ENCODE assay signal across 22 cellular contexts in the genomic region with DNA sequence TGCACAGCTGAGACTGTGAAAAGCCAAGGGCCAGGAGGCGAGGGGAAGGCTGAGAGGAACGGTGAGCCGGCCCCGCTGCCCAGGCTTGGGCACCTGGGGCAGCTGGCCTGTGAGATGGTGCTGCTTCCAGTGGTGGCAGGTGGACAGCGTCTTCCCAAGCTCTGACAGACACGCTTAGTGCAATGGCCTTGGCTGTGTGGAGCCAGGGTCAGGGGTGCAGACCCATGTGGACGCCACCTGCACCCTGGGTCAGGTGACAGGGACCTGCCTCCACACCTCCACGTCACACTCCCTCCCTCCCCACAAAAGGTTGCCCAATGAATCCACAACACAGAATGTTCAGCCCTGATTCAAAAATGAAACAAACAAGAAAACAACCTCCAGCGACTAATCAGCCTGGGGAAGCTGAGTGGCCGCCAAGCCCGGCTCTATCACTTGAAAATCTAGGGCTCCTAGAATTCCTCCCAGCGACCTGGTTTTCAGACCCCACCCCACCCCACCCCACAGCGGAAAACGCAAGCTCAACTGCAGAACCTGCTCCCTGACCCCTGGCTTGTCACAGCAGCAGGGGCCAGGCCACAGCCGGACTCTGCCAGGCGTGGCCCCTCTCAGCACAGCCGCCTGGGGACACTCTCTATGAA. TPM values are rescaled to one million over a fixed set of nuclear protein-coding genes. Genes with fewer than 3 reads are reported as not detected.
DNase-seq lines count a peak whose midpoint lies in the region; ATAC-seq, FAIRE-seq and TF ChIP-seq lines count a peak whose summit lies in the region.
"Had no signal": no experiment of that assay in that cellular context is flagged by ENCODE, and none has a peak within 500 bp of the region (broad histone marks: within the 10 kb centered on the region; RNA-seq: fewer than 3 reads in every experiment).

No MANE protein-coding gene starts in this region.

- H3K36me3 ChIP-seq in heart right ventricle (no peaks in the 10 kb centered on the region), hepatocyte (replicated peaks; ENCODE audit: insufficient read depth, low read depth) (no peaks in the 10 kb centered on the region), pancreas (no peaks in the 10 kb centered on the region)
- H3K36me3 ChIP-seq: adrenal gland had no signal

- TF ChIP-seq CTCF in heart right ventricle (IDR thresholded peaks at IDR 0.05) (no peak), hepatocyte (IDR thresholded peaks at IDR 0.05; ENCODE audit: poor library complexity) (no peak), pancreas (IDR thresholded peaks at IDR 0.05) (no peak)

- H3K27ac ChIP-seq in heart right ventricle (no peak overlapping the region), hepatocyte (peak overlapping the region; percentile 86), pancreas (peak overlapping the region in 3 of 4 donors; percentile 26 to 36 (median 33))
- H3K27ac ChIP-seq: coronary artery, SK-N-MC, VCaP had no signal

- DNase-seq in heart right ventricle (no peak), cardiac septum (ENCODE audit: low spot score) (no peak), hepatocyte (ENCODE audit: low spot score) (peak; percentile 54), pancreas (peak; percentile 35 to 75 (median 58)), DMS153 treated with DMSO at 0.1 percent for 48 hours (lab: John Stamatoyannopoulos, UW; ENCODE audit: unreplicated experiment) (no peak)
- DNase-seq in activated CD4-positive, CD25-positive, alpha-beta regulatory T cell treated with anti-CD3 and anti-CD28 coated beads, Interleukin-2, amount 50 U/mL, for 72 hours = no peak
- DNase-seq: activated CD4-positive, alpha-beta T cell treated with anti-CD3 and anti-CD28 coated beads, Interleukin-2, amount 10 ng/mL, durations not matched to agents 24 days and 14 days; activated T-cell treated with anti-CD3 and anti-CD28 coated beads, Interleukin-2, amount 50 U/mL, for 4 hours; adrenal gland; DMS79; GF-D8; midbrain; NCI-H526; stimulated activated CD4-positive, alpha-beta T cell treated with anti-CD3 and anti-CD28 coated beads, Interleukin-2, amount 100 ng/mL, for 24 hours; T-helper 17 cell had no signal

- H4K20me1 ChIP-seq in hepatocyte (ENCODE audit: insufficient read depth, poor library complexity, severe bottlenecking) = no peaks in the 10 kb centered on the region

- no peak overlapping the region for H2AFZ ChIP-seq in hepatocyte
- H2AFZ ChIP-seq: GM23338 had no signal

- no peak for FAIRE-seq in pancreas (lab: Jason Lieb, UNC)
- FAIRE-seq: endometrium had no signal

- H3K4me1 ChIP-seq in heart right ventricle = peaks cover 0 to 43% (median 22%) of the 10 kb centered on the region in 9 donors
- peaks cover 27% of the 10 kb centered on the region for H3K4me1 ChIP-seq in hepatocyte (ENCODE audit: insufficient read depth)
- H3K4me1 ChIP-seq in pancreas = peaks cover 29 to 54% (median 36%) of the 10 kb centered on the region in 3 donors

- no peaks in the 10 kb centered on the region for H3K79me2 ChIP-seq in hepatocyte

- H3K9me3 ChIP-seq in heart right ventricle (no peaks in the 10 kb centered on the region), hepatocyte (ENCODE audit: low read depth) (no peaks in the 10 kb centered on the region), pancreas (no peaks in the 10 kb centered on the region)
- H3K9me3 ChIP-seq: adrenal gland had no signal

- no peaks in the 10 kb centered on the region for H3K27me3 ChIP-seq in heart right ventricle
- H3K27me3 ChIP-seq in hepatocyte = no peaks in the 10 kb centered on the region
- no peaks in the 10 kb centered on the region for H3K27me3 ChIP-seq in pancreas
- H3K27me3 ChIP-seq: adrenal gland had no signal

- H3K4me3 ChIP-seq in heart right ventricle = no peak overlapping the region
- no peak overlapping the region for H3K4me3 ChIP-seq in hepatocyte
- H3K4me3 ChIP-seq in pancreas = no peak overlapping the region
- H3K4me3 ChIP-seq: adrenal gland, coronary artery, GM23338, SK-N-MC had no signal

- peak overlapping the region; percentile 55 for H3K4me2 ChIP-seq in hepatocyte
- H3K4me2 ChIP-seq: GM23338 had no signal

- no peaks in the 10 kb centered on the region for H3K9me2 ChIP-seq in hepatocyte (replicated peaks; ENCODE audit: insufficient read depth)

- WGBS in heart right ventricle, 2 donors = 70 to 76% methylated on average over 17 of the region's 17 CpGs
- WGBS in hepatocyte (ENCODE audit: low lambda C conversion rate, missing lambda C conversion rate) = 75% methylated on average over 16 of the region's 17 CpGs
- WGBS in pancreas, 2 donors = 37 to 39% methylated on average over 17 of the region's 17 CpGs

- ATAC-seq in heart right ventricle (peak in 7 of 8 donors; percentile 13 to 63 (median 52)), pancreas (peak; percentile 9 to 27 (median 23)), HG02642 (IDR thresholded peaks at IDR 0.05; ENCODE audit: poor library complexity, unreplicated experiment) (no peak), GM19023 (IDR thresholded peaks at IDR 0.05; ENCODE audit: unreplicated experiment) (no peak)
- ATAC-seq: activated T-cell treated with anti-CD3 and anti-CD28 coated beads, Interleukin-2, amount 50 U/mL, for 4 hours; GM23338; T-helper 17 cell had no signal

- intact Hi-C loops in heart right ventricle (cut with DNase I) = no loop called here
- intact Hi-C loops in cardiac septum (cut with DNase I) = no loop called here
- intact Hi-C loops in pancreas (cut with DNase I) = no loop called here

RNA-seq across cellular contexts. Expression of gene PRKAG2, which starts 54.3 kb away (rescaled TPM):
- 100 to 1,000 TPM; 101 to 156 (median 121) TPM for total RNA-seq in heart right ventricle
- polyA plus RNA-seq in heart right ventricle = 10 to 100 TPM; 52.4 to 68.0 TPM
- 106 TPM for total RNA-seq in cardiac septum
- 14.0 and 17.8 TPM in 2 replicates for total RNA-seq in hepatocyte
- polyA plus RNA-seq in hepatocyte = 21.8 and 23.4 TPM in 2 replicates
- 10 to 100 TPM in 2 of 6 donors, 1 to 10 TPM in 4; 7.4 to 16.7 (median 9.2) TPM for total RNA-seq in pancreas
- 10 to 100 TPM in 1 of 2 donors, 1 to 10 TPM in 1; 8.6 to 13.1 TPM for polyA plus RNA-seq in pancreas

Comparison
In these comparisons a context has a peak if more than half of its experiments do, and no peak if none do; other contexts are left out.
1. ATAC-seq: peak in heart right ventricle (7 of 8) and pancreas (4 of 4); none in HG02642 (single experiment) and GM19023 (single experiment).
2. DNase-seq: peak in hepatocyte (single experiment) and pancreas (6 of 6); none in heart right ventricle (0 of 2), cardiac septum (single experiment), activated CD4-positive, CD25-positive, alpha-beta regulatory T cell treated with anti-CD3 and anti-CD28 coated beads, Interleukin-2, amount 50 U/mL, for 72 hours (single experiment) and DMS153 treated with DMSO at 0.1 percent for 48 hours (single experiment).
3. H3K27ac ChIP-seq: peak in hepatocyte (single experiment) and pancreas (3 of 4); none in heart right ventricle (0 of 10).